ENCODE assay signal across 1 cellular context in genomic region chr7:128835790-128836641, GRCh38.
TF ChIP-seq lines count a peak whose summit lies in the region.

No MANE protein-coding gene starts in this region.

TF ChIP-seq in K562, 482 proteins besides CTCF, POLR2A, EP300 and RAD21:
- TF ChIP-seq HOXB6 (CRISPR knock-in tag; IDR thresholded peaks at IDR 0.05; ENCODE audit: borderline replicate concordance) (no peak), CHD7 (IDR thresholded peaks at IDR 0.05; ENCODE audit: low read depth, low read length) (no peak), MCM5 (IDR thresholded peaks at IDR 0.05; ENCODE audit: low read depth) (no peak), PRMT5 (CRISPR knock-in tag; IDR thresholded peaks at IDR 0.05) (0 out of 2 replicates have a peak, but pooled peaks have one; percentile 3), ZNF224 (CRISPR knock-in tag; IDR thresholded peaks at IDR 0.05) (no peak), RBFOX2 (IDR thresholded peaks at IDR 0.05; ENCODE audit: low read depth, low read length) (peak; percentile 55), ZNF277 (CRISPR knock-in tag; IDR thresholded peaks at IDR 0.05; ENCODE audit: borderline replicate concordance) (no peak), KDM1A (IDR thresholded peaks at IDR 0.05) (peak in 1 of 2 experiments; percentile 24; a peak in 1 of 4 replicates), ZFP36 (IDR thresholded peaks at IDR 0.05; ENCODE audit: low read depth, low read length, partially characterized antibody) (peak; percentile 74), SIN3A (IDR thresholded peaks at IDR 0.05; ENCODE audit: borderline replicate concordance in 2 of 2, control insufficient read depth in 1 of 2, low read depth in 2 of 2, low read length in 2 of 2) (no peak), RUNX1 (IDR thresholded peaks at IDR 0.05; ENCODE audit: low read depth) (no peak), ETS1 (conservative IDR thresholded peaks at IDR 0.05; ENCODE audit: control insufficient read depth, low read depth, low read length) (no peak), ZNF431 (CRISPR knock-in tag; IDR thresholded peaks at IDR 0.05) (no peak), POLR3A (IDR thresholded peaks at IDR 0.05; ENCODE audit: borderline replicate concordance, extremely low read depth, insufficient read depth, insufficient read length) (no peak), GMEB1 (CRISPR knock-in tag; IDR thresholded peaks at IDR 0.05) (no peak), SIX5 (IDR thresholded peaks at IDR 0.05; ENCODE audit: borderline replicate concordance in 1 of 2, insufficient read depth in 1 of 2, low read depth in 1 of 2, low read length in 2 of 2) (no peak), BCOR (IDR thresholded peaks at IDR 0.05) (peak; percentile 58; the same call in 1 of the 2 replicates), NFIC (IDR thresholded peaks at IDR 0.05) (no peak), JUN (IDR thresholded peaks at IDR 0.05; ENCODE audit: borderline replicate concordance, low read depth, low read length) (no peak), JUN (CRISPR knock-in tag; IDR thresholded peaks at IDR 0.05; ENCODE audit: borderline replicate concordance) (no peak), FOXK1 (CRISPR knock-in tag; IDR thresholded peaks at IDR 0.05; ENCODE audit: borderline replicate concordance) (no peak), TCFL5 (CRISPR knock-in tag; conservative IDR thresholded peaks at IDR 0.05) (no peak), ZNF511 (CRISPR knock-in tag; IDR thresholded peaks at IDR 0.05) (no peak; the same call in 1 of the 2 replicates)
